9 cellular contexts compared by ENCODE assay signal in genomic region chr10:75460059-75460458, GRCh38. TPM values are rescaled to one million over a fixed set of nuclear protein-coding genes. Genes with fewer than 3 reads are reported as not detected.
"Had no signal": no experiment of that assay in that cellular context is flagged by ENCODE, and none has a peak within 500 bp of the region (broad histone marks: within the 10 kb centered on the region; RNA-seq: fewer than 3 reads in every experiment).

No MANE protein-coding gene starts in this region.

- DNase-seq: H7, HFFc6, KG1 had no signal

- ATAC-seq: GM23338, HCT116 had no signal

- H2AFZ ChIP-seq: GM23338 had no signal

- H3K36me3 ChIP-seq: HAP-1 had no signal

- H3K9me3 ChIP-seq: HAP-1 had no signal

- H3K27ac ChIP-seq: HL-60 had no signal

- H3K4me3 ChIP-seq: GM23338, HAP-1 had no signal

RNA-seq across cellular contexts. Expression of gene LRMDA, which starts 28.6 kb away (rescaled TPM):
- total RNA-seq: H7, HT1080 had no signal
- polyA plus RNA-seq: IgD-negative memory B cell had no signal

RNA-seq across cellular contexts. Expression of gene ZNF503, which starts 58.5 kb away (rescaled TPM):
- total RNA-seq: GM23338 had no signal
- polyA plus RNA-seq: IgD-negative memory B cell had no signal
